In genomic region chr2:129619471-129619870, GRCh38 we compare ENCODE assay signal across 16 cellular contexts.
DNase-seq lines count a peak whose midpoint lies in the region; ATAC-seq and TF ChIP-seq lines count a peak whose summit lies in the region.
"Had no signal": no experiment of that assay in that cellular context is flagged by ENCODE, and none has a peak within 500 bp of the region (broad histone marks: within the 10 kb centered on the region; RNA-seq: fewer than 3 reads in every experiment).

No MANE protein-coding gene starts in this region.

- no peaks in the 10 kb centered on the region for H3K4me1 Mint-ChIP-seq in mesothelial cell of epicardium
- H3K4me1 Mint-ChIP-seq: activated CD8-positive, alpha-beta memory T cell treated with anti-CD3 and anti-CD28 coated beads, Interleukin-2, amount 10 ng/mL, durations not matched to agents 7 days and 5 days had no signal

- no peak overlapping the region for H3K4me3 Mint-ChIP-seq in mesothelial cell of epicardium
- H3K4me3 Mint-ChIP-seq: activated CD8-positive, alpha-beta memory T cell treated with anti-CD3 and anti-CD28 coated beads, Interleukin-2, amount 10 ng/mL, durations not matched to agents 7 days and 5 days; stimulated activated naive CD8-positive, alpha-beta T cell treated with anti-CD3 and anti-CD28 coated beads, Interleukin-15, Interleukin-2, amounts not matched to agents 100 ng/mL and 50 ng/mL, for 24 hours had no signal

- no peaks in the 10 kb centered on the region for H3K4me1 ChIP-seq in adrenal gland (replicated peaks in 1 of 2)
- H3K4me1 ChIP-seq: BE2C, spleen, uterus had no signal

- TF ChIP-seq CTCF in mesothelial cell of epicardium (IDR thresholded peaks at IDR 0.05; ENCODE audit: unreplicated experiment): no peak
- no peak for TF ChIP-seq CTCF in adrenal gland (IDR thresholded peaks at IDR 0.05)

- no peaks in the 10 kb centered on the region for H3K9me3 Mint-ChIP-seq in mesothelial cell of epicardium
- H3K9me3 Mint-ChIP-seq: stimulated activated naive CD8-positive, alpha-beta T cell treated with anti-CD3 and anti-CD28 coated beads, Interleukin-15, Interleukin-2, amounts not matched to agents 100 ng/mL and 50 ng/mL, for 24 hours had no signal

- H3K4me3 ChIP-seq in adrenal gland: no peak overlapping the region
- H3K4me3 ChIP-seq: spleen, uterus had no signal

- peaks cover 54% of the 10 kb centered on the region for H3K27me3 Mint-ChIP-seq in mesothelial cell of epicardium (ENCODE audit: low read depth)
- H3K27me3 Mint-ChIP-seq: activated CD8-positive, alpha-beta memory T cell treated with anti-CD3 and anti-CD28 coated beads, Interleukin-2, amount 10 ng/mL, durations not matched to agents 7 days and 5 days had no signal

- no peak overlapping the region for H3K27ac Mint-ChIP-seq in mesothelial cell of epicardium
- H3K27ac Mint-ChIP-seq: activated CD8-positive, alpha-beta memory T cell treated with anti-CD3 and anti-CD28 coated beads, Interleukin-2, amount 10 ng/mL, durations not matched to agents 7 days and 5 days; stimulated activated naive CD8-positive, alpha-beta T cell treated with anti-CD3 and anti-CD28 coated beads, Interleukin-15, Interleukin-2, amounts not matched to agents 100 ng/mL and 50 ng/mL, for 24 hours had no signal

- no peak for TF ChIP-seq POLR2A in adrenal gland (IDR thresholded peaks at IDR 0.05)

- ATAC-seq in HG02571 (IDR thresholded peaks at IDR 0.05; ENCODE audit: unreplicated experiment): no peak
- ATAC-seq: activated CD8-positive, alpha-beta memory T cell treated with anti-CD3 and anti-CD28 coated beads, Interleukin-2, amount 10 ng/mL, durations not matched to agents 7 days and 5 days; Panc1 had no signal

- H3K9me3 ChIP-seq in adrenal gland (replicated peaks in 1 of 3): no peaks in the 10 kb centered on the region
- H3K9me3 ChIP-seq: BE2C, spleen, uterus had no signal

- DNase-seq in G401 (ENCODE audit: low spot score) (peak; percentile 17), NCI-H187 (lab: John Stamatoyannopoulos, UW) (peak; percentile 33 to 53), NCI-H748 treated with DMSO at 0.1 percent for 48 hours (lab: John Stamatoyannopoulos, UW) (peak; percentile 19), left kidney (ENCODE audit: low read depth, low spot score) (peak; percentile 51), mesothelial cell of epicardium (ENCODE audit: low spot score in 2 of 2, unreplicated experiment in 2 of 2) (no peak), NCI-H1694 (lab: John Stamatoyannopoulos, UW) (no peak), adrenal gland (no peak)
- DNase-seq: activated CD8-positive, alpha-beta memory T cell treated with anti-CD3 and anti-CD28 coated beads, Interleukin-2, amount 10 ng/mL, durations not matched to agents 7 days and 5 days; activated naive CD4-positive, alpha-beta T cell; BE2C; KG1; spleen; uterus had no signal

- no peaks in the 10 kb centered on the region for H3K36me3 Mint-ChIP-seq in mesothelial cell of epicardium
- H3K36me3 Mint-ChIP-seq: activated CD8-positive, alpha-beta memory T cell treated with anti-CD3 and anti-CD28 coated beads, Interleukin-2, amount 10 ng/mL, durations not matched to agents 7 days and 5 days had no signal

- WGBS in adrenal gland, 4 donors: 35 to 37% (median 36%) methylated on average over 4 to 5 of the region's 5 CpGs

- intact Hi-C loops in adrenal gland (cut with DNase I): no loop called here

- H3K27me3 ChIP-seq in adrenal gland: no peaks in the 10 kb centered on the region
- H3K27me3 ChIP-seq: BE2C, uterus had no signal

- no peak overlapping the region for H3K27ac ChIP-seq in adrenal gland
- H3K27ac ChIP-seq: spleen, uterus had no signal

- in situ Hi-C loops in G401 (cut with HindIII; ENCODE audit: low sequenced_read_pairs): no loop called here

- H3K36me3 ChIP-seq in adrenal gland (replicated peaks in 1 of 2): no peaks in the 10 kb centered on the region
- H3K36me3 ChIP-seq: BE2C, spleen, uterus had no signal

Comparison
In these comparisons a context has a peak if more than half of its experiments do, and no peak if none do; other contexts are left out.
1. DNase-seq: peak in G401 (single experiment), NCI-H187 (2 of 2), NCI-H748 treated with DMSO at 0.1 percent for 48 hours (single experiment) and left kidney (single experiment); none in mesothelial cell of epicardium (0 of 2), NCI-H1694 (single experiment) and adrenal gland (0 of 7).